In genomic region chr1:150554086-150554452, GRCh38 we compare ENCODE assay signal across 20 cellular contexts. TPM values are rescaled to one million over a fixed set of nuclear protein-coding genes. Genes with fewer than 3 reads are reported as not detected.
DNase-seq lines count a peak whose midpoint lies in the region; ATAC-seq, FAIRE-seq and TF ChIP-seq lines count a peak whose summit lies in the region.
"Had no signal": no experiment of that assay in that cellular context is flagged by ENCODE, and none has a peak within 500 bp of the region (broad histone marks: within the 10 kb centered on the region; RNA-seq: fewer than 3 reads in every experiment).

No MANE protein-coding gene starts in this region.

- H3K9me3 ChIP-seq in breast epithelium (no peaks in the 10 kb centered on the region), esophagus muscularis mucosa (no peaks in the 10 kb centered on the region), neutrophil (no peaks in the 10 kb centered on the region), small intestine (ENCODE audit: control insufficient read depth, low read depth) (no peaks in the 10 kb centered on the region)
- H3K9me3 ChIP-seq: BLaER1 had no signal

- H3K4me3 ChIP-seq in breast epithelium (no peak overlapping the region), esophagus muscularis mucosa (no peak overlapping the region), neutrophil (ENCODE audit: low read depth in 1 of 2, low read length in 1 of 2) (no peak overlapping the region), small intestine (ENCODE audit: low read depth in 1 of 2, low read length in 2 of 2) (no peak overlapping the region)
- H3K4me3 ChIP-seq: BLaER1 had no signal

- TF ChIP-seq CTCF in breast epithelium (IDR thresholded peaks at IDR 0.05) (no peak), MCF 10A (IDR thresholded peaks at IDR 0.05; ENCODE audit: unreplicated experiment) (no peak), esophagus muscularis mucosa (IDR thresholded peaks at IDR 0.05) (no peak), neutrophil (IDR thresholded peaks at IDR 0.05) (no peak)

- H3K4me3 Mint-ChIP-seq in MCF 10A (ENCODE audit: unreplicated experiment): no peak overlapping the region

- H3K27ac Mint-ChIP-seq in MCF 10A (ENCODE audit: low read depth, unreplicated experiment): no peak overlapping the region

- no peak for DNase-seq in breast epithelium (ENCODE audit: low spot score in 2 of 2)
- DNase-seq in MCF 10A (ENCODE audit: unreplicated experiment): no peak
- no peak for DNase-seq in esophagus muscularis mucosa (ENCODE audit: extremely low spot score)
- DNase-seq in small intestine: no peak
- no peak for DNase-seq in NCI-H524 (lab: John Stamatoyannopoulos, UW)
- DNase-seq in NCI-H526 (lab: John Stamatoyannopoulos, UW): no peak
- DNase-seq: DMS153, EL, Kasumi-1, NCI-H2029, NCI-H2171 treated with DMSO at 0.1 percent for 48 hours, OCI-M1, RPMI8226 had no signal

- no peaks in the 10 kb centered on the region for H3K9me3 Mint-ChIP-seq in MCF 10A (ENCODE audit: unreplicated experiment)

- H3K36me3 Mint-ChIP-seq in MCF 10A (ENCODE audit: insufficient read depth, unreplicated experiment): peaks cover 53% of the 10 kb centered on the region

- CTCF ChIA-PET in MCF 10A (lab: Yijun Ruan, JAX): interaction anchor here (0.6 to 1.2 kb wide), 4 partner anchors 65 to 441 kb away, joined by 3 to 4 read pairs (median 3); no protein-coding TSS in a partner anchor

- POLR2A ChIA-PET in MCF 10A (lab: Yijun Ruan, JAX): interaction anchor here (0.7 to 27.7 kb wide), 2 partner anchors 17 to 259 kb away, joined by 5 to 1801 read pairs; partner anchors contain the start of gene MCL1

- TF ChIP-seq EP300 in esophagus muscularis mucosa (IDR thresholded peaks at IDR 0.05): no peak

- WGBS in esophagus muscularis mucosa: 87% methylated on average over 8 of the region's 8 CpGs
- WGBS in small intestine, 3 donors: 85 to 92% (median 87%) methylated on average over 7 to 8 of the region's 8 CpGs

- peak overlapping the region; percentile 84 to 97 for H3K27ac ChIP-seq in breast epithelium
- peak overlapping the region; percentile 91 to 96 (median 94) for H3K27ac ChIP-seq in esophagus muscularis mucosa (replicated peaks in 1 of 4)
- H3K27ac ChIP-seq in neutrophil: peak overlapping the region; percentile 90
- peak overlapping the region in 1 of 2 donors; percentile 13 for H3K27ac ChIP-seq in small intestine (ENCODE audit: low read depth in 1 of 2, low read length in 1 of 2)
- H3K27ac ChIP-seq: 22Rv1 had no signal

- no peaks in the 10 kb centered on the region for H3K36me3 ChIP-seq in breast epithelium
- peaks cover 6 to 52% (median 36%) of the 10 kb centered on the region in 4 donors for H3K36me3 ChIP-seq in esophagus muscularis mucosa
- peaks cover 50% of the 10 kb centered on the region for H3K36me3 ChIP-seq in neutrophil
- no peaks in the 10 kb centered on the region for H3K36me3 ChIP-seq in small intestine (ENCODE audit: control insufficient read depth in 2 of 2, insufficient read depth in 2 of 2, low read length in 2 of 2)
- H3K36me3 ChIP-seq: BLaER1 had no signal

- peaks cover 16 to 26% of the 10 kb centered on the region in 2 donors for H3K4me1 ChIP-seq in breast epithelium
- peaks cover 40 to 97% (median 72%) of the 10 kb centered on the region in 4 donors for H3K4me1 ChIP-seq in esophagus muscularis mucosa
- H3K4me1 ChIP-seq in neutrophil (ENCODE audit: control insufficient read depth in 1 of 2, insufficient read depth in 1 of 2, low read depth in 1 of 2, low read length in 1 of 2): peaks cover 58 to 63% of the 10 kb centered on the region in 2 experiments
- H3K4me1 ChIP-seq in small intestine (ENCODE audit: control insufficient read depth in 2 of 2, insufficient read depth in 1 of 2, low read depth in 1 of 2, low read length in 1 of 2): peaks cover 0 to 4% of the 10 kb centered on the region in 2 donors

- no peaks in the 10 kb centered on the region for H3K27me3 ChIP-seq in breast epithelium
- H3K27me3 ChIP-seq in esophagus muscularis mucosa: no peaks in the 10 kb centered on the region
- H3K27me3 ChIP-seq in neutrophil: peaks cover 15% of the 10 kb centered on the region
- no peaks in the 10 kb centered on the region for H3K27me3 ChIP-seq in small intestine (ENCODE audit: control insufficient read depth in 2 of 2, insufficient read depth in 2 of 2, low read length in 2 of 2)

- no TSS peak for BruUV-seq in MCF 10A (replicated peaks; lab: Mats Ljungman, UMichigan)

- ATAC-seq in HG02852 (IDR thresholded peaks at IDR 0.05; ENCODE audit: unreplicated experiment): no peak

- no peak for FAIRE-seq in small intestine (lab: Jason Lieb, UNC)

- intact Hi-C loops in breast epithelium (cut with DNase I; ENCODE audit: low total_unique reads): no loop called here
- intact Hi-C loops in MCF 10A (cut with micrococcal nuclease): loop anchor here (5.0 kb wide), 1 partner anchor 428 kb away; the partner anchor contains the start of gene ANXA9
- intact Hi-C loops in esophagus muscularis mucosa (cut with DNase I): loop anchor here (10.0 kb wide), 1 partner anchor 261 kb away; no protein-coding TSS in a partner anchor

- TF ChIP-seq POLR2A in breast epithelium (IDR thresholded peaks at IDR 0.05) (no peak), esophagus muscularis mucosa (IDR thresholded peaks at IDR 0.05; ENCODE audit: low read depth) (no peak)

- peaks cover 33% of the 10 kb centered on the region for H3K4me1 Mint-ChIP-seq in MCF 10A (ENCODE audit: insufficient read depth, unreplicated experiment)

- no peaks in the 10 kb centered on the region for H3K27me3 Mint-ChIP-seq in MCF 10A (ENCODE audit: insufficient read depth, unreplicated experiment)

RNA-seq across cellular contexts. Expression of gene ADAMTSL4, which starts 4.9 kb away (rescaled TPM):
- 10 to 100 TPM; 11.3 to 31.8 (median 30.2) TPM for total RNA-seq in breast epithelium
- total RNA-seq in MCF 10A (2022): 9.6 and 13.3 TPM in 2 replicates
- 10 to 100 TPM; 33.6 to 86.1 (median 48.2) TPM for total RNA-seq in esophagus muscularis mucosa
- polyA plus RNA-seq in small intestine: 10 to 100 TPM in 1 of 3 donors, under 1 TPM in 2; 0.27 to 16.1 (median 0.45) TPM

RNA-seq across cellular contexts. Expression of gene MCL1, which starts 25.3 kb away (rescaled TPM):
- total RNA-seq in breast epithelium (100 to 1,000 TPM; 257 to 535 (median 333) TPM), MCF 10A (2022) (497 and 624 TPM in 2 replicates), esophagus muscularis mucosa (100 to 1,000 TPM; 192 to 460 (median 255) TPM)
- polyA plus RNA-seq in small intestine: 100 to 1,000 TPM in 2 of 3 donors, 10 to 100 TPM in 1; 87.0 to 110 (median 101) TPM

RNA-seq across cellular contexts. Expression of gene FALEC, which starts 38.5 kb away (rescaled TPM):
- total RNA-seq in breast epithelium: 1 to 10 TPM in 1 of 3 donors, not detected in 2; 2.2 TPM
- total RNA-seq in MCF 10A (2022): not detected in 2 replicates
- not detected for total RNA-seq in esophagus muscularis mucosa
- polyA plus RNA-seq in small intestine: under 1 TPM in 1 of 3 donors, not detected in 2; 0.24 TPM
- total RNA-seq: H4, NCI-H460, SK-MEL-5 had no signal

RNA-seq across cellular contexts. Expression of gene ECM1, which starts 46.2 kb away (rescaled TPM):
- total RNA-seq in breast epithelium (10 to 100 TPM in 2 of 3 donors, 1 to 10 TPM in 1; 4.0 to 53.3 (median 10.2) TPM), MCF 10A (2022) (1.7 and 3.2 TPM in 2 replicates), esophagus muscularis mucosa (10 to 100 TPM; 17.4 to 32.9 (median 18.6) TPM)
- 1 to 10 TPM in 2 of 3 donors, under 1 TPM in 1; 0.89 to 8.3 (median 1.9) TPM for polyA plus RNA-seq in small intestine
